17 cellular contexts compared by ENCODE assay signal in genomic region chr19:52889931-52890330, GRCh38. TPM values are rescaled to one million over a fixed set of nuclear protein-coding genes. Genes with fewer than 3 reads are reported as not detected.
DNase-seq lines count a peak whose midpoint lies in the region; ATAC-seq and TF ChIP-seq lines count a peak whose summit lies in the region.
"Had no signal": no experiment of that assay in that cellular context is flagged by ENCODE, and none has a peak within 500 bp of the region (broad histone marks: within the 10 kb centered on the region; RNA-seq: fewer than 3 reads in every experiment).

No MANE protein-coding gene starts in this region.

- H3K4me3 Mint-ChIP-seq in Caco-2 (ENCODE audit: unreplicated experiment) (peak overlapping the region; percentile 32), WTC11 (no peak overlapping the region), T-helper 17 cell (no peak overlapping the region)
- H3K4me3 Mint-ChIP-seq: B cell; CD4-positive, alpha-beta memory T cell; GM23338 had no signal

- H3K9me3 ChIP-seq in Caco-2: peaks cover 12% of the 10 kb centered on the region
- H3K9me3 ChIP-seq in T-helper 17 cell (ENCODE audit: control insufficient read depth, low read length, poor library complexity, severe bottlenecking): peaks cover 3% of the 10 kb centered on the region
- H3K9me3 ChIP-seq in aorta (ENCODE audit: control insufficient read depth, low read length): peaks cover 2% of the 10 kb centered on the region
- H3K9me3 ChIP-seq: HAP-1 had no signal

- POLR2A ChIA-PET in Caco-2 (lab: Charles Lee): no interaction called here
- POLR2A ChIA-PET in WTC11 (lab: Charles Lee): no interaction called here

- no peak overlapping the region for H3K18ac ChIP-seq in mesendoderm (ENCODE audit: low read length)

- H3K79me2 ChIP-seq in mesendoderm (ENCODE audit: control insufficient read depth, insufficient read depth, low read length): peaks cover 14% of the 10 kb centered on the region

- H3K4me1 Mint-ChIP-seq in Caco-2 (ENCODE audit: low read depth, unreplicated experiment) (peaks cover 18% of the 10 kb centered on the region), WTC11 (peaks cover 20% of the 10 kb centered on the region), T-helper 17 cell (peaks cover 8% of the 10 kb centered on the region)

- H3K36me3 ChIP-seq in Caco-2 (ENCODE audit: control insufficient read depth, insufficient read depth, low read length) (peaks cover 2% of the 10 kb centered on the region), mesendoderm (ENCODE audit: control insufficient read depth, insufficient read depth, low read length) (peaks cover 5% of the 10 kb centered on the region), aorta (ENCODE audit: control insufficient read depth in 1 of 2, insufficient read depth in 2 of 2, low read length in 1 of 2) (peaks cover 3 to 6% of the 10 kb centered on the region in 2 donors)
- H3K36me3 ChIP-seq: HAP-1 had no signal

- H3K27me3 Mint-ChIP-seq in Caco-2 (ENCODE audit: insufficient read depth, unreplicated experiment) (no peaks in the 10 kb centered on the region), WTC11 (ENCODE audit: low read depth) (no peaks in the 10 kb centered on the region), T-helper 17 cell (no peaks in the 10 kb centered on the region)
- H3K27me3 Mint-ChIP-seq: B cell; CD4-positive, alpha-beta memory T cell had no signal

- H3K36me3 Mint-ChIP-seq in Caco-2 (ENCODE audit: insufficient read depth, unreplicated experiment) (peaks cover 88% of the 10 kb centered on the region), WTC11 (peaks cover 64% of the 10 kb centered on the region), T-helper 17 cell (ENCODE audit: low read depth) (peaks cover 12% of the 10 kb centered on the region)

- CTCF ChIA-PET in Caco-2 (lab: Charles Lee): no interaction called here
- CTCF ChIA-PET in WTC11 (lab: Charles Lee): no interaction called here

- peak overlapping the region; percentile 51 for H3K27ac Mint-ChIP-seq in Caco-2 (ENCODE audit: unreplicated experiment)
- H3K27ac Mint-ChIP-seq in WTC11: peak overlapping the region; percentile 29; the same call in 1 of the 2 replicates
- H3K27ac Mint-ChIP-seq in T-helper 17 cell: no peak overlapping the region
- H3K27ac Mint-ChIP-seq: B cell; CD4-positive, alpha-beta memory T cell; GM23338 had no signal

- intact Hi-C loops in Caco-2 (cut with micrococcal nuclease; ENCODE audit: unreplicated experiment) (no loop called here), aorta (cut with DNase I) (loop anchor here in 1 of 2 donors (10.0 kb wide), 1 partner anchor 75 kb away; the partner anchor contains the start of gene ZNF816)

- H3K56ac ChIP-seq in mesendoderm (ENCODE audit: low read length): no peak overlapping the region

- H4K5ac ChIP-seq in mesendoderm (ENCODE audit: low read length): no peak overlapping the region

- ATAC-seq in WTC11 (no peak), T-helper 17 cell (no peak), aorta (ENCODE audit: low FRiP score) (no peak)
- ATAC-seq: GM23338 had no signal

- no peak overlapping the region for H3K9ac ChIP-seq in mesendoderm (ENCODE audit: low read length)

- no peak overlapping the region for H2BK5ac ChIP-seq in mesendoderm (ENCODE audit: low read length)

- H3K4me3 ChIP-seq in Caco-2 (ENCODE audit: low read depth, low read length) (no peak overlapping the region), mesendoderm (ENCODE audit: low read length) (no peak overlapping the region), aorta (ENCODE audit: low read length in 2 of 2) (no peak overlapping the region)
- H3K4me3 ChIP-seq: GM23338, HAP-1 had no signal

- H2BK15ac ChIP-seq in mesendoderm (replicated peaks; ENCODE audit: low read depth): no peak overlapping the region

- H3K79me1 ChIP-seq in mesendoderm (ENCODE audit: low read length): peaks cover 6% of the 10 kb centered on the region

- H2BK120ac ChIP-seq in mesendoderm (ENCODE audit: low read depth, low read length): no peak overlapping the region

- H3K4me1 ChIP-seq in Caco-2 (peaks cover 7% of the 10 kb centered on the region; the same call in 1 of the 2 replicates), mesendoderm (ENCODE audit: control insufficient read depth, low read depth, low read length) (no peaks in the 10 kb centered on the region), aorta (ENCODE audit: control insufficient read depth in 1 of 2, insufficient read depth in 2 of 2, low read length in 2 of 2) (no peaks in the 10 kb centered on the region)
- H3K4me1 ChIP-seq: HAP-1 had no signal

- peaks cover 10% of the 10 kb centered on the region for H3K9me3 Mint-ChIP-seq in Caco-2 (ENCODE audit: unreplicated experiment)
- H3K9me3 Mint-ChIP-seq in WTC11: no peaks in the 10 kb centered on the region
- H3K9me3 Mint-ChIP-seq: GM23338 had no signal

- H2AK5ac ChIP-seq in mesendoderm (ENCODE audit: low read length): no peak overlapping the region

- peak; percentile 21 to 43 for DNase-seq in Caco-2
- DNase-seq in WTC11 (ENCODE audit: low spot score): no peak
- DNase-seq in mesendoderm: peak; percentile 60
- DNase-seq in activated CD4-positive, alpha-beta T cell treated with anti-CD3 and anti-CD28 coated beads for 48 hours: no peak
- no peak for DNase-seq in cerebellum (ENCODE audit: low spot score)
- no peak for DNase-seq in T-helper 17 cell
- DNase-seq in aorta: no peak
- DNase-seq: C1 segment of cervical spinal cord; CD4-positive, alpha-beta memory T cell; DMS153; DMS79 treated with DMSO at 0.1 percent for 48 hours; EL; GDM1 had no signal

- H3K27me3 ChIP-seq in Caco-2 (replicated peaks; ENCODE audit: control insufficient read depth, insufficient read depth, low read length) (no peaks in the 10 kb centered on the region), mesendoderm (ENCODE audit: insufficient read depth, low read length, poor library complexity) (no peaks in the 10 kb centered on the region), aorta (ENCODE audit: control insufficient read depth in 1 of 2, insufficient read depth in 2 of 2, low read length in 1 of 2) (no peaks in the 10 kb centered on the region)

- no peak overlapping the region for H4K8ac ChIP-seq in mesendoderm (ENCODE audit: low read depth, low read length)

- no peak overlapping the region for H3K4ac ChIP-seq in mesendoderm (ENCODE audit: low read depth, low read length)

- no peak overlapping the region for H3K4me2 ChIP-seq in mesendoderm (ENCODE audit: low read length)
- H3K4me2 ChIP-seq: GM23338 had no signal

- H3K27ac ChIP-seq in mesendoderm (ENCODE audit: low read depth, low read length) (no peak overlapping the region), aorta (ENCODE audit: low read depth in 1 of 2, low read length in 2 of 2) (no peak overlapping the region)
- H3K27ac ChIP-seq: HL-60 had no signal

- no peak overlapping the region for H3K23ac ChIP-seq in mesendoderm (ENCODE audit: low read length)

- no TSS peak for BruUV-seq in Caco-2 (replicated peaks; lab: Mats Ljungman, UMichigan)

- WGBS in mesendoderm (ENCODE audit: extremely low coverage, insufficient coverage, low lambda C conversion rate): no CpG with 5 or more reads among the region's 4 CpGs
- 98 to 99% methylated on average over 4 of the region's 4 CpGs for WGBS in aorta, 2 donors

- TF ChIP-seq CTCF in Caco-2 (IDR thresholded peaks at IDR 0.05; ENCODE audit: insufficient read depth in 1 of 2, low read depth in 1 of 2, low read length in 1 of 2, severe bottlenecking in 1 of 2, unreplicated experiment in 1 of 2) (no peak), WTC11 (IDR thresholded peaks at IDR 0.05) (no peak)

TF ChIP-seq in WTC11, 78 proteins besides CTCF, POLR2A, EP300 and RAD21 (continues in another document):
- TF ChIP-seq ATF1 (CRISPR knock-in tag; IDR thresholded peaks at IDR 0.05): no peak
- no peak for TF ChIP-seq ZNF671 (CRISPR knock-in tag; IDR thresholded peaks at IDR 0.05)
- no peak for TF ChIP-seq KAT7 (CRISPR knock-in tag; IDR thresholded peaks at IDR 0.05; ENCODE audit: borderline replicate concordance)
- TF ChIP-seq ZBTB21 (CRISPR knock-in tag; IDR thresholded peaks at IDR 0.05; ENCODE audit: borderline replicate concordance): no peak
- no peak for TF ChIP-seq TCF7 (CRISPR knock-in tag; IDR thresholded peaks at IDR 0.05; ENCODE audit: low read depth)
- no peak for TF ChIP-seq NFE2L1 (CRISPR knock-in tag; IDR thresholded peaks at IDR 0.05)
- TF ChIP-seq ZNF263 (CRISPR knock-in tag; IDR thresholded peaks at IDR 0.05; ENCODE audit: low read depth): no peak
- TF ChIP-seq MAX (CRISPR knock-in tag; IDR thresholded peaks at IDR 0.05): no peak
- TF ChIP-seq E2F1 (CRISPR knock-in tag; IDR thresholded peaks at IDR 0.05): no peak
- no peak for TF ChIP-seq GABPB1 (CRISPR knock-in tag; IDR thresholded peaks at IDR 0.05)
- TF ChIP-seq ZNF219 (CRISPR knock-in tag; IDR thresholded peaks at IDR 0.05; ENCODE audit: borderline replicate concordance): no peak

RNA-seq across cellular contexts. Expression of gene ZNF320, which starts 7.5 kb away (rescaled TPM):
- total RNA-seq in Caco-2 (2022): 14.7 and 15.5 TPM in 2 replicates
- 23.7 to 25.4 TPM (median 23.8 TPM) in 3 replicates for total RNA-seq in WTC11 (2021)
- 8.3 TPM for polyA plus RNA-seq in mesendoderm (2013, experiment 1 of 2)
- 8.6 TPM for polyA plus RNA-seq in mesendoderm (2013, experiment 2 of 2)
- 34.3 TPM for total RNA-seq in cerebellum
- 1 to 10 TPM; 4.0 to 5.1 TPM for total RNA-seq in T-helper 17 cell
- total RNA-seq in aorta: 10 to 100 TPM in 1 of 2 donors, 1 to 10 TPM in 1; 6.6 to 11.7 TPM
- polyA plus RNA-seq in aorta: 1 to 10 TPM in 1 of 2 donors, not detected in 1; 8.6 TPM

RNA-seq across cellular contexts. Expression of gene ZNF468, which starts 32.5 kb away (rescaled TPM):
- 29.1 and 35.8 TPM in 2 replicates for total RNA-seq in Caco-2 (2022)
- total RNA-seq in WTC11 (2021): 26.9 to 32.0 TPM (median 29.5 TPM) in 3 replicates
- 18.7 TPM for polyA plus RNA-seq in mesendoderm (2013, experiment 1 of 2)
- 19.1 TPM for polyA plus RNA-seq in mesendoderm (2013, experiment 2 of 2)
- total RNA-seq in cerebellum: 31.1 TPM
- 10 to 100 TPM; 10.5 to 12.2 TPM for total RNA-seq in T-helper 17 cell
- 10 to 100 TPM; 10.5 to 13.4 TPM for total RNA-seq in aorta
- 10 to 100 TPM in 1 of 2 donors, 1 to 10 TPM in 1; 7.9 to 12.1 TPM for polyA plus RNA-seq in aorta

RNA-seq across cellular contexts. Expression of gene ZNF888, which starts 33.3 kb away (rescaled TPM):
- 7.3 and 9.0 TPM in 2 replicates for total RNA-seq in Caco-2 (2022)
- 7.6 to 9.8 TPM (median 7.8 TPM) in 3 replicates for total RNA-seq in WTC11 (2021)
- polyA plus RNA-seq in mesendoderm (2013, experiment 1 of 2): 4.5 TPM
- 4.4 TPM for polyA plus RNA-seq in mesendoderm (2013, experiment 2 of 2)
- 3.4 TPM for total RNA-seq in cerebellum
- total RNA-seq in T-helper 17 cell: 1 to 10 TPM; 3.7 to 4.4 TPM
- 1 to 10 TPM; 4.2 to 5.0 TPM for total RNA-seq in aorta
- 1 to 10 TPM; 1.1 to 1.5 TPM for polyA plus RNA-seq in aorta

Comparison
In these comparisons a context has a peak if more than half of its experiments do, and no peak if none do; other contexts are left out.
1. DNase-seq: peak in Caco-2 (2 of 2) and mesendoderm (single experiment); none in WTC11 (single experiment), activated CD4-positive, alpha-beta T cell treated with anti-CD3 and anti-CD28 coated beads for 48 hours (single experiment), cerebellum (single experiment), T-helper 17 cell (0 of 3) and aorta (0 of 2).